Comparison of ENCODE assay signal across 14 cellular contexts in genomic region chr20:56941101-56941686, GRCh38.
DNase-seq lines count a peak whose midpoint lies in the region; ATAC-seq and TF ChIP-seq lines count a peak whose summit lies in the region.
"Had no signal": no experiment of that assay in that cellular context is flagged by ENCODE, and none has a peak within 500 bp of the region (broad histone marks: within the 10 kb centered on the region; RNA-seq: fewer than 3 reads in every experiment).

No MANE protein-coding gene starts in this region.

- no TSS peak for BruUV-seq in Caco-2 (replicated peaks; lab: Mats Ljungman, UMichigan)

- TF ChIP-seq CTCF in Caco-2 (IDR thresholded peaks at IDR 0.05; ENCODE audit: insufficient read depth in 1 of 2, low read depth in 1 of 2, low read length in 1 of 2, severe bottlenecking in 1 of 2, unreplicated experiment in 1 of 2) (no peak), choroid plexus epithelial cell (conservative IDR thresholded peaks at IDR 0.05; ENCODE audit: low read depth, low read length) (no peak), nephron progenitor cell (IDR thresholded peaks at IDR 0.05) (no peak), foreskin keratinocyte (conservative IDR thresholded peaks at IDR 0.05) (no peak)

- no peaks in the 10 kb centered on the region for H3K36me3 Mint-ChIP-seq in Caco-2 (ENCODE audit: insufficient read depth, unreplicated experiment)
- H3K36me3 Mint-ChIP-seq in nephron progenitor cell (ENCODE audit: low read depth) = no peaks in the 10 kb centered on the region
- H3K36me3 Mint-ChIP-seq: CD4-positive, alpha-beta memory T cell had no signal

- CTCF ChIA-PET in Caco-2 (lab: Charles Lee) = interaction anchor here (0.7 to 1.1 kb wide), 2 partner anchors 97 to 159 kb away, joined by 4 to 8 read pairs; no protein-coding TSS in a partner anchor

- DNase-seq in Caco-2 (peak in 1 of 2 experiments; percentile 40), choroid plexus epithelial cell (ENCODE audit: low read depth) (peak; percentile 5), nephron progenitor cell (no peak), foreskin keratinocyte (no peak), putamen (ENCODE audit: low spot score) (no peak), NCI-H345 treated with DMSO at 0.1 percent for 48 hours (lab: John Stamatoyannopoulos, UW; ENCODE audit: unreplicated experiment) (no peak), NCI-H69 (lab: John Stamatoyannopoulos, UW) (no peak)
- DNase-seq: 8988T; CD4-positive, alpha-beta memory T cell; COR-L47; DMS153; DND-41; H7; HCEC 1CT had no signal

- peaks cover 7% of the 10 kb centered on the region for H3K27me3 Mint-ChIP-seq in Caco-2 (ENCODE audit: insufficient read depth, unreplicated experiment)
- H3K27me3 Mint-ChIP-seq in nephron progenitor cell (ENCODE audit: low read depth, poor library complexity) = peaks cover 36% of the 10 kb centered on the region

- intact Hi-C loops in Caco-2 (cut with micrococcal nuclease; ENCODE audit: unreplicated experiment) = no loop called here

- peak overlapping the region; percentile 23 for H3K4me3 Mint-ChIP-seq in Caco-2 (ENCODE audit: unreplicated experiment)
- no peak overlapping the region for H3K4me3 Mint-ChIP-seq in nephron progenitor cell
- H3K4me3 Mint-ChIP-seq: CD4-positive, alpha-beta memory T cell had no signal

- POLR2A ChIA-PET in Caco-2 (lab: Charles Lee) = no interaction called here

- no peaks in the 10 kb centered on the region for H3K9me3 ChIP-seq in Caco-2

- no peak for ATAC-seq in foreskin keratinocyte

- no peaks in the 10 kb centered on the region for H3K36me3 ChIP-seq in Caco-2 (ENCODE audit: control insufficient read depth, insufficient read depth, low read length)

- no peaks in the 10 kb centered on the region; the same call in none of the 2 replicates for H3K27me3 ChIP-seq in Caco-2 (replicated peaks; ENCODE audit: control insufficient read depth, insufficient read depth, low read length)
- H3K27me3 ChIP-seq in foreskin keratinocyte = peaks cover 30% of the 10 kb centered on the region

- H3K4me3 ChIP-seq in Caco-2 (ENCODE audit: low read depth, low read length) = no peak overlapping the region
- H3K4me3 ChIP-seq in choroid plexus epithelial cell (ENCODE audit: low read depth, low read length) = no peak overlapping the region

- H3K27ac Mint-ChIP-seq in Caco-2 (ENCODE audit: unreplicated experiment) = peak overlapping the region; percentile 52
- peak overlapping the region; percentile 10 for H3K27ac Mint-ChIP-seq in nephron progenitor cell
- H3K27ac Mint-ChIP-seq: CD4-positive, alpha-beta memory T cell had no signal

- peaks cover 9% of the 10 kb centered on the region for H3K4me1 Mint-ChIP-seq in Caco-2 (ENCODE audit: low read depth, unreplicated experiment)
- H3K4me1 Mint-ChIP-seq in nephron progenitor cell = peaks cover 47% of the 10 kb centered on the region
- H3K4me1 Mint-ChIP-seq: CD4-positive, alpha-beta memory T cell had no signal

- H3K9me3 Mint-ChIP-seq in Caco-2 (ENCODE audit: unreplicated experiment) (no peaks in the 10 kb centered on the region), nephron progenitor cell (no peaks in the 10 kb centered on the region)

- H3K4me1 ChIP-seq in Caco-2 (peaks cover 6% of the 10 kb centered on the region; the same call in 1 of the 2 replicates), foreskin keratinocyte (no peaks in the 10 kb centered on the region)

- no peak overlapping the region for H3K27ac ChIP-seq in foreskin keratinocyte
